1 cellular context compared by ENCODE assay signal in the genomic region with DNA sequence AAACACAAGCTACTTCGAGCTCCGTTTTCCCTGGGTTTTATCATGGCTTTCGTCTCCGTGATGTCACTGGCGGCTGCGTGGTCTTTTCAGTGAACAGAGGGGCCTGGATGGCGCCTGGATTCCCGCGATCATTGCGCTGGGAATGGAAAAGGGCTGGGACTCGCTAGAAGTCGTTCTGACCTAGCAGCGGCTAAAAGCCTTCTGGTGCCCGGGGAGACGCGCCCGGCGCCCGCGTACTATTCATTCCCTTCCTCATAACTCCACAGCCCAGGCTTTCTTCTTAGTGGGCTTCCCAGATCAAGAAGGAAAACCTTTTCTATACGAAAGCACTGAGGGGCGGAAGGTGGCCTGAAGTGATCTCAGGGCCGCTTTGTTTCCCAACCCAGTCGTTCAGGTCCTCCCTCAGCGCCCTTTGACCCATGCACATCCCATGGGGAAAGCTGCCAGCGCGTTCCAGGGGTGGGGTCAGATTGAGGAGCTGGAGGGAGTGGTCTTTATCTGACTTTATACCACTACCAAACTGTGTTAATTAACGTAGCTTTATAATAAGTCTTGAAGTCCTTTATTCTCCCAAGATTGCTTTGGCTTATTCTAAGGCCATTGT.
TF ChIP-seq lines count a peak whose summit lies in the region.

No MANE protein-coding gene starts in this region.

TF ChIP-seq in liver, 16 proteins besides CTCF, POLR2A, EP300 and RAD21 (continued from another document):
- TF ChIP-seq TAF1 (conservative IDR thresholded peaks at IDR 0.05): no peak
- peak; percentile 21 for TF ChIP-seq SP1 (IDR thresholded peaks at IDR 0.05)
- no peak for TF ChIP-seq GABPA (IDR thresholded peaks at IDR 0.05 in 1 of 2, conservative IDR thresholded peaks at IDR 0.05 in 1 of 2)
- TF ChIP-seq EGR1 (IDR thresholded peaks at IDR 0.05; ENCODE audit: low read depth in 2 of 2): no peak
- no peak for TF ChIP-seq YY1 (IDR thresholded peaks at IDR 0.05)
- TF ChIP-seq, protein P1, sequence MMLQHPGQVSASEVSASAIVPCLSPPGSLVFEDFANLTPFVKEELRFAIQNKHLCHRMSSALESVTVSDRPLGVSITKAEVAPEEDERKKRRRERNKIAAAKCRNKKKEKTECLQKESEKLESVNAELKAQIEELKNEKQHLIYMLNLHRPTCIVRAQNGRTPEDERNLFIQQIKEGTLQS (IDR thresholded peaks at IDR 0.05): no peak
- TF ChIP-seq FOXA2 (IDR thresholded peaks at IDR 0.05): no peak
- no peak for TF ChIP-seq JUND (IDR thresholded peaks at IDR 0.05)
- peak; percentile 44 for TF ChIP-seq NR2F2 (IDR thresholded peaks at IDR 0.05)
- peak; percentile 39 to 78 for TF ChIP-seq RXRA (IDR thresholded peaks at IDR 0.05)
- TF ChIP-seq HNF4A (conservative IDR thresholded peaks at IDR 0.05): peak; percentile 42 to 67
- TF ChIP-seq, protein P2, sequence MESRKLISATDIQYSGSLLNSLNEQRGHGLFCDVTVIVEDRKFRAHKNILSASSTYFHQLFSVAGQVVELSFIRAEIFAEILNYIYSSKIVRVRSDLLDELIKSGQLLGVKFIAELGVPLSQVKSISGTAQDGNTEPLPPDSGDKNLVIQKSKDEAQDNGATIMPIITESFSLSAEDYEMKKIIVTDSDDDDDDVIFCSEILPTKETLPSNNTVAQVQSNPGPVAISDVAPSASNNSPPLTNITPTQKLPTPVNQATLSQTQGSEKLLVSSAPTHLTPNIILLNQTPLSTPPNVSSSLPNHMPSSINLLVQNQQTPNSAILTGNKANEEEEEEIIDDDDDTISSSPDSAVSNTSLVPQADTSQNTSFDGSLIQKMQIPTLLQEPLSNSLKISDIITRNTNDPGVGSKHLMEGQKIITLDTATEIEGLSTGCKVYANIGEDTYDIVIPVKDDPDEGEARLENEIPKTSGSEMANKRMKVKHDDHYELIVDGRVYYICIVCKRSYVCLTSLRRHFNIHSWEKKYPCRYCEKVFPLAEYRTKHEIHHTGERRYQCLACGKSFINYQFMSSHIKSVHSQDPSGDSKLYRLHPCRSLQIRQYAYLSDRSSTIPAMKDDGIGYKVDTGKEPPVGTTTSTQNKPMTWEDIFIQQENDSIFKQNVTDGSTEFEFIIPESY (IDR thresholded peaks at IDR 0.05): no peak
